Comparison of ENCODE assay signal across 31 cellular contexts in genomic region chr4:185222598-185222997, GRCh38. TPM values are rescaled to one million over a fixed set of nuclear protein-coding genes. Genes with fewer than 3 reads are reported as not detected.
A peak's percentile ranks its signal among the peaks of the same experiment; 100 is the strongest.
DNase-seq lines count a peak whose midpoint lies in the region; ATAC-seq, FAIRE-seq and TF ChIP-seq lines count a peak whose summit lies in the region.
"Had no signal": no experiment of that assay in that cellular context is flagged by ENCODE, and none has a peak within 500 bp of the region (broad histone marks: within the 10 kb centered on the region; RNA-seq: fewer than 3 reads in every experiment).

No MANE protein-coding gene starts in this region.

- peaks cover 5% of the 10 kb centered on the region; the same call in 1 of the 2 replicates for H3K9me1 ChIP-seq in IMR-90 (ENCODE audit: insufficient read depth, low read length)

- H3K56ac ChIP-seq in IMR-90 (ENCODE audit: extremely low read depth, insufficient read depth, low read length): no peak overlapping the region

- H4K8ac ChIP-seq in IMR-90 (ENCODE audit: low read depth in 2 of 2, low read length in 2 of 2): 0 out of 4 replicates have a peak overlapping the region, but pooled peaks of 1 of the 2 experiments have one; percentile 40

- H3K4ac ChIP-seq in IMR-90 (ENCODE audit: low read depth, low read length): peak overlapping the region; percentile 11; the same call in 1 of the 2 replicates

- CTCF ChIA-PET in IMR-90 (lab: Yijun Ruan, JAX): no interaction called here

- H3K27me3 ChIP-seq in IMR-90 (ENCODE audit: control insufficient read depth, insufficient read depth, low read length): no peaks in the 10 kb centered on the region
- no peaks in the 10 kb centered on the region for H3K27me3 ChIP-seq in bronchial epithelial cell (ENCODE audit: control insufficient read depth, insufficient read depth, low read length)
- H3K27me3 ChIP-seq: Peyer's patch, uterus had no signal

- no peak overlapping the region for H3K23ac ChIP-seq in IMR-90 (ENCODE audit: low read depth, low read length)

- POLR2A ChIA-PET in IMR-90 (lab: Charles Lee; ENCODE audit: unreplicated experiment): no interaction called here

- in situ Hi-C loops in IMR-90 (cut with MboI; ENCODE audit: low sequenced_read_pairs): no loop called here

- H2BK20ac ChIP-seq in IMR-90 (ENCODE audit: low read depth, low read length): peak overlapping the region; percentile 5; the same call in 1 of the 2 replicates

- peak overlapping the region; percentile 25; the same call in 1 of the 2 replicates for H3K27ac ChIP-seq in IMR-90 (ENCODE audit: insufficient read depth, low read length)
- H3K27ac ChIP-seq: A549, Peyer's patch, uterus had no signal

- dilution Hi-C loops in IMR-90 (cut with HindIII; ENCODE audit: low sequenced_read_pairs, unreplicated experiment): no loop called here

- no peak for TF ChIP-seq RAD21 in IMR-90 (IDR thresholded peaks at IDR 0.05; ENCODE audit: low read length)

- no peaks in the 10 kb centered on the region for H3K9me3 ChIP-seq in IMR-90 (ENCODE audit: control insufficient read depth, insufficient read depth, low read length)
- H3K9me3 ChIP-seq: A549, Peyer's patch, uterus had no signal

- H4K20me1 ChIP-seq in IMR-90 (ENCODE audit: insufficient read depth, low read length): peaks cover 7% of the 10 kb centered on the region; the same call in 1 of the 2 replicates

- peak overlapping the region; percentile 39; the same call in 1 of the 2 replicates for H2BK120ac ChIP-seq in IMR-90 (ENCODE audit: low read depth, low read length)

- H3K4me3 ChIP-seq in IMR-90 (ENCODE audit: insufficient read depth, low read depth, low read length) (no peak overlapping the region), bronchial epithelial cell (ENCODE audit: low read depth, low read length) (no peak overlapping the region)
- H3K4me3 ChIP-seq: A549, Peyer's patch, uterus had no signal

- peaks cover 19 to 66% of the 10 kb centered on the region in 2 experiments for H3K79me1 ChIP-seq in IMR-90 (ENCODE audit: low read depth in 1 of 2, low read length in 2 of 2)

- 0 out of 2 replicates have a peak overlapping the region, but pooled peaks have one; percentile 56 for H3K18ac ChIP-seq in IMR-90 (ENCODE audit: low read depth, low read length)

- H3K4me2 ChIP-seq in IMR-90 (ENCODE audit: low read depth, low read length): no peak overlapping the region; the same call in 1 of the 2 replicates
- H3K4me2 ChIP-seq: A549 had no signal

- no peak for TF ChIP-seq CTCF in IMR-90 (conservative IDR thresholded peaks at IDR 0.05; ENCODE audit: low read depth, low read length)
- no peak for TF ChIP-seq CTCF in bronchial epithelial cell (IDR thresholded peaks at IDR 0.05; ENCODE audit: insufficient read depth, low read length, severe bottlenecking)

- H2AK5ac ChIP-seq in IMR-90 (ENCODE audit: low read depth, low read length): peak overlapping the region; percentile 29; the same call in 1 of the 2 replicates

- H2BK15ac ChIP-seq in IMR-90 (ENCODE audit: low read depth, low read length): no peak overlapping the region

- peak; percentile 85 for DNase-seq in AG08395 (ENCODE audit: low spot score)
- DNase-seq in IMR-90: peak; percentile 87
- peak; percentile 54 for DNase-seq in bronchial epithelial cell (ENCODE audit: low read depth)
- peak; percentile 72 for DNase-seq in kidney glomerular epithelial cell (lab: John Stamatoyannopoulos, UW)
- DNase-seq in activated CD8-positive, alpha-beta memory T cell treated with anti-CD3 and anti-CD28 coated beads for 24 hours: no peak
- no peak for DNase-seq in stimulated activated naive CD8-positive, alpha-beta T cell treated with anti-CD3 and anti-CD28 coated beads, Interleukin-15, Interleukin-2, amounts not matched to agents 100 U/mL and 50 U/mL, for 24 hours
- no peak for DNase-seq in germinal center (ENCODE audit: low spot score)
- no peak for DNase-seq in islet precursor cell
- DNase-seq: activated CD8-positive, alpha-beta T cell treated with anti-CD3 and anti-CD28 coated beads for 36 hours; activated naive CD4-positive, alpha-beta T cell; activated T-cell treated with anti-CD3 and anti-CD28 coated beads, Interleukin-2, amount 50 U/mL, for 24 hours; aorta; CD4-positive, alpha-beta T cell; DMS53; effector memory CD8-positive, alpha-beta T cell; H9; hypothalamus; Kasumi-1; kidney; NCI-H1092 treated with DMSO at 0.1 percent for 48 hours; NCI-H2081 treated with DMSO at 0.1 percent for 48 hours; NCI-H510A; NK-92 treated with Interleukin-12 subunit alpha and Interleukin-12 subunit beta, amount 100 ng/mL, for 24 hours; occipital lobe; Peyer's patch; retina; stimulated activated CD4-positive, alpha-beta T cell treated with anti-CD3 and anti-CD28 coated beads, Interleukin-12 subunit alpha, Interleukin-12 subunit beta, amount 100 ng/mL, for 4 hours; T1000; uterus had no signal

- FAIRE-seq in bronchial epithelial cell (lab: Jason Lieb, UNC): no peak
- FAIRE-seq: A549, kidney had no signal

- intact Hi-C loops in IMR-90 (cut with micrococcal nuclease): no loop called here

- ATAC-seq in IMR-90 (ENCODE audit: low read depth): peak; percentile 82
- ATAC-seq in stimulated activated naive CD8-positive, alpha-beta T cell treated with anti-CD3 and anti-CD28 coated beads, Interleukin-15, Interleukin-2, amounts not matched to agents 100 U/mL and 50 U/mL, for 24 hours: no peak
- ATAC-seq: A549; activated CD4-positive, CD25-positive, alpha-beta regulatory T cell treated with anti-CD3 and anti-CD28 coated beads, Interleukin-2, amount 50 U/mL, for 24 hours; activated CD8-positive, alpha-beta T cell treated with anti-CD3 and anti-CD28 coated beads for 36 hours; effector memory CD8-positive, alpha-beta T cell had no signal

- peak overlapping the region; percentile 91 for H2BK5ac ChIP-seq in IMR-90 (ENCODE audit: low read depth, low read length, poor library complexity, severe bottlenecking)

- peaks cover 8% of the 10 kb centered on the region for H3K4me1 ChIP-seq in IMR-90 (ENCODE audit: control insufficient read depth, insufficient read depth, low read length)
- H3K4me1 ChIP-seq: A549, uterus had no signal

- H4K91ac ChIP-seq in IMR-90 (ENCODE audit: insufficient read depth, low read depth, low read length): no peak overlapping the region

- H3K9ac ChIP-seq in IMR-90 (ENCODE audit: low read depth, low read length): no peak overlapping the region

- no TSS peak for BruUV-seq in IMR-90 (replicated peaks; lab: Mats Ljungman, UMichigan)

- H3K36me3 ChIP-seq in IMR-90 (ENCODE audit: control insufficient read depth, insufficient read depth, low read length) (no peaks in the 10 kb centered on the region), bronchial epithelial cell (ENCODE audit: control insufficient read depth, insufficient read depth, low read length) (no peaks in the 10 kb centered on the region)
- H3K36me3 ChIP-seq: Peyer's patch, uterus had no signal

- peak overlapping the region; percentile 9; the same call in 1 of the 2 replicates for H4K5ac ChIP-seq in IMR-90 (ENCODE audit: low read depth, low read length)

- no peak for TF ChIP-seq POLR2A in IMR-90 (IDR thresholded peaks at IDR 0.05; ENCODE audit: low read depth, low read length)

- H3K14ac ChIP-seq in IMR-90 (replicated peaks; ENCODE audit: low read depth, low read length): no peak overlapping the region

- H2AFZ ChIP-seq in IMR-90 (replicated peaks; ENCODE audit: low read length, poor library complexity): no peak overlapping the region

- H2AK9ac ChIP-seq in IMR-90 (replicated peaks; ENCODE audit: low read depth, low read length, poor library complexity): no peak overlapping the region

TF ChIP-seq in IMR-90, 13 proteins besides CTCF, POLR2A, EP300 and RAD21 (continues in another document):
- no peak for TF ChIP-seq MAZ (IDR thresholded peaks at IDR 0.05; ENCODE audit: borderline replicate concordance, low read depth, low read length)
- TF ChIP-seq MAFK (IDR thresholded peaks at IDR 0.05; ENCODE audit: low read depth, low read length): no peak
- TF ChIP-seq CHD1 (IDR thresholded peaks at IDR 0.05; ENCODE audit: low read depth, low read length): no peak
- TF ChIP-seq ELK1 (IDR thresholded peaks at IDR 0.05; ENCODE audit: borderline replicate concordance, low read depth, low read length): no peak
- no peak for TF ChIP-seq FOS (IDR thresholded peaks at IDR 0.05; ENCODE audit: low read depth, low read length)
- no peak for TF ChIP-seq BHLHE40 (IDR thresholded peaks at IDR 0.05; ENCODE audit: low read depth, low read length)
- TF ChIP-seq MXI1 (IDR thresholded peaks at IDR 0.05; ENCODE audit: borderline replicate concordance, low read depth, low read length): no peak
- TF ChIP-seq RCOR1 (IDR thresholded peaks at IDR 0.05; ENCODE audit: insufficient replicate concordance, low read length): no peak
- TF ChIP-seq NFE2L2 (IDR thresholded peaks at IDR 0.05; ENCODE audit: low read depth, low read length): no peak
- TF ChIP-seq CEBPB (IDR thresholded peaks at IDR 0.05; ENCODE audit: low read depth, low read length): no peak
- no peak for TF ChIP-seq USF2 (IDR thresholded peaks at IDR 0.05; ENCODE audit: low read depth, low read length)
- no peak for TF ChIP-seq SMC3 (IDR thresholded peaks at IDR 0.05; ENCODE audit: low read depth, low read length)

RNA-seq across cellular contexts. Expression of gene SNX25, which starts 13.2 kb away (rescaled TPM):
- 28.3 and 30.0 TPM in 2 replicates for total RNA-seq in IMR-90 (2012; rRNA removed)
- polyA plus RNA-seq in IMR-90 (2012; rRNA removed): 9.2 and 11.4 TPM in 2 replicates
- polyA plus RNA-seq in IMR-90 (2012; cell fraction: cytosol; rRNA removed): 3.2 and 4.7 TPM in 2 replicates
- polyA plus RNA-seq in IMR-90 (2012; cell fraction: nucleus; rRNA removed; ENCODE audit: low replicate concordance): 2.4 and 9.8 TPM in 2 replicates
- 14.3 and 18.4 TPM in 2 replicates for total RNA-seq in bronchial epithelial cell

RNA-seq across cellular contexts. Expression of gene CFAP97, which starts 18.8 kb away (rescaled TPM):
- 16.0 and 33.9 TPM in 2 replicates for total RNA-seq in IMR-90 (2012; rRNA removed)
- 12.7 and 14.5 TPM in 2 replicates for polyA plus RNA-seq in IMR-90 (2012; rRNA removed)
- 1.5 and 2.1 TPM in 2 replicates for polyA plus RNA-seq in IMR-90 (2012; cell fraction: cytosol; rRNA removed)
- 0.60 and 8.5 TPM in 2 replicates for polyA plus RNA-seq in IMR-90 (2012; cell fraction: nucleus; rRNA removed; ENCODE audit: low replicate concordance)
- 30.0 and 32.9 TPM in 2 replicates for total RNA-seq in bronchial epithelial cell

Comparison
In these comparisons a context has a peak if more than half of its experiments do, and no peak if none do; other contexts are left out.
1. DNase-seq: peak in AG08395 (single experiment), IMR-90 (single experiment), bronchial epithelial cell (single experiment) and kidney glomerular epithelial cell (single experiment); none in activated CD8-positive, alpha-beta memory T cell treated with anti-CD3 and anti-CD28 coated beads for 24 hours (single experiment), stimulated activated naive CD8-positive, alpha-beta T cell treated with anti-CD3 and anti-CD28 coated beads, Interleukin-15, Interleukin-2, amounts not matched to agents 100 U/mL and 50 U/mL, for 24 hours (single experiment), germinal center (single experiment) and islet precursor cell (single experiment).